Comparison of ENCODE assay signal across 11 cellular contexts in the genomic region with DNA sequence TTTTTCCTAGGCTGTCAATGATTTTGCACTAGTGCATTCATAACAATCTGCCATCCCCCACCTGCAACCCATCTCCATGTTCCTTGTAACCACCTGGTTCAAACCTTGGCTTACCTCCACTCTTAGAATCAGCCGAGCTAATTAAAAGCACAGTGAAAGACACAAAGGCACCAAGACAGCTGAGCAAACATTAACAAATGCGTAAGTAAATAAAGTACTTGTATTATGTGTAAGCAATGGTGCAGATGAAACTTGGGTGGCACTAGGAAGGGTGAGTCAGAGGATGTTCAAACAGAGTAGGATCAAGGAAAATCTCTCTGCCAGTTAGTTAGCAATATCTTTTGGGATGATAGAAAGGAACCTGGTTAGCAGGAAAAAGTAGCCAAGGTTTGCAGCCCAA. TPM values are rescaled to one million over a fixed set of nuclear protein-coding genes. Genes with fewer than 3 reads are reported as not detected.
A peak's percentile ranks its signal among the peaks of the same experiment; 100 is the strongest.
DNase-seq lines count a peak whose midpoint lies in the region; ATAC-seq and TF ChIP-seq lines count a peak whose summit lies in the region.
"Had no signal": no experiment of that assay in that cellular context is flagged by ENCODE, and none has a peak within 500 bp of the region (broad histone marks: within the 10 kb centered on the region; RNA-seq: fewer than 3 reads in every experiment).

No MANE protein-coding gene starts in this region.

- H3K36me3 ChIP-seq in Panc1 (ENCODE audit: control insufficient read depth, insufficient read depth, low read length) (no peaks in the 10 kb centered on the region; the same call in 1 of the 2 replicates), BE2C (no peaks in the 10 kb centered on the region), SK-N-SH (replicated peaks in 1 of 2; ENCODE audit: control insufficient read depth in 1 of 2, insufficient read depth in 2 of 2, low read length in 1 of 2) (no peaks in the 10 kb centered on the region)
- no peaks in the 10 kb centered on the region for H3K36me3 ChIP-seq in effector memory CD4-positive, alpha-beta T cell (ENCODE audit: control insufficient read depth, insufficient read depth, low read length)
- H3K36me3 ChIP-seq: BLaER1, vagina had no signal

- peaks cover 40% of the 10 kb centered on the region for H3K4me1 ChIP-seq in Panc1 (ENCODE audit: control insufficient read depth, insufficient read depth, low read length)
- peaks cover 5% of the 10 kb centered on the region for H3K4me1 ChIP-seq in effector memory CD4-positive, alpha-beta T cell (ENCODE audit: control insufficient read depth, insufficient read depth, low read length, poor library complexity, severe bottlenecking)
- H3K4me1 ChIP-seq in BE2C = no peaks in the 10 kb centered on the region
- peaks cover 0 to 3% of the 10 kb centered on the region in 2 experiments; a peak in 2 of 4 replicates for H3K4me1 ChIP-seq in SK-N-SH (ENCODE audit: control insufficient read depth in 1 of 2, insufficient read depth in 2 of 2, low read depth in 1 of 2, low read length in 1 of 2)

- no peak overlapping the region for H3K4me2 ChIP-seq in SK-N-SH
- H3K4me2 ChIP-seq: BLaER1 had no signal

- no peak for TF ChIP-seq EP300 in SK-N-SH (IDR thresholded peaks at IDR 0.05; ENCODE audit: borderline replicate concordance in 1 of 2, low read depth in 1 of 2, low read length in 1 of 2)

- no peak overlapping the region for H2AFZ ChIP-seq in SK-N-SH (ENCODE audit: low read depth)

- H3K9ac ChIP-seq in SK-N-SH = no peak overlapping the region
- H3K9ac ChIP-seq: BLaER1 had no signal

- no peak for TF ChIP-seq RAD21 in SK-N-SH (IDR thresholded peaks at IDR 0.05; ENCODE audit: low read length)

- peaks cover 5% of the 10 kb centered on the region for H3F3A ChIP-seq in SK-N-SH (replicated peaks; ENCODE audit: insufficient read depth)

- peak overlapping the region; percentile 85 for H3K27ac ChIP-seq in Panc1 (ENCODE audit: low read length)
- H3K27ac ChIP-seq in effector memory CD4-positive, alpha-beta T cell (ENCODE audit: insufficient read depth, low read length, poor library complexity, severe bottlenecking) = no peak overlapping the region
- no peak overlapping the region for H3K27ac ChIP-seq in SK-N-SH (ENCODE audit: low read depth in 2 of 2, low read length in 1 of 2)
- H3K27ac ChIP-seq: BLaER1, vagina had no signal

- peak; percentile 86 for ATAC-seq in Panc1
- ATAC-seq: naive thymus-derived CD4-positive, alpha-beta T cell had no signal

- H3K79me2 ChIP-seq in SK-N-SH (ENCODE audit: insufficient read depth) = peaks cover 4% of the 10 kb centered on the region; the same call in 1 of the 2 replicates

- H3K4me3 ChIP-seq in Panc1 (ENCODE audit: low read depth in 2 of 2, low read length in 2 of 2) (peak overlapping the region in 1 of 2 experiments; percentile 24; a peak in 2 of 4 replicates), BE2C (ENCODE audit: low read depth, low read length) (no peak overlapping the region), SK-N-SH (ENCODE audit: low read depth in 2 of 2, low read length in 1 of 2) (no peak overlapping the region)
- H3K4me3 ChIP-seq in effector memory CD4-positive, alpha-beta T cell (ENCODE audit: insufficient read depth, low read depth, low read length, poor library complexity, severe bottlenecking) = no peak overlapping the region
- H3K4me3 ChIP-seq: BLaER1, vagina had no signal

- H3K9me3 ChIP-seq in Panc1 (ENCODE audit: control insufficient read depth, insufficient read depth, low read depth, low read length) = no peaks in the 10 kb centered on the region
- H3K9me3 ChIP-seq in effector memory CD4-positive, alpha-beta T cell (ENCODE audit: control insufficient read depth, low read length) = no peaks in the 10 kb centered on the region
- no peaks in the 10 kb centered on the region for H3K9me3 ChIP-seq in BE2C
- no peaks in the 10 kb centered on the region for H3K9me3 ChIP-seq in SK-N-SH
- H3K9me3 ChIP-seq: BLaER1, vagina had no signal

- CTCF ChIA-PET in Panc1 (lab: Charles Lee) (interaction anchor here (0.7 kb wide), 1 partner anchor 36 kb away, joined by 3 read pairs; no protein-coding TSS in a partner anchor), SK-N-SH (lab: Yijun Ruan, JAX) (interaction anchor here (0.8 to 1.3 kb wide), 3 partner anchors 163 to 407 kb away, joined by 3 read pairs; no protein-coding TSS in a partner anchor)

- H3K27me3 ChIP-seq in Panc1 (ENCODE audit: control insufficient read depth, insufficient read depth, low read length) = no peaks in the 10 kb centered on the region
- H3K27me3 ChIP-seq in effector memory CD4-positive, alpha-beta T cell (replicated peaks; ENCODE audit: control insufficient read depth, insufficient read depth, low read length, poor library complexity, severe bottlenecking) = no peaks in the 10 kb centered on the region
- no peaks in the 10 kb centered on the region for H3K27me3 ChIP-seq in BE2C
- no peaks in the 10 kb centered on the region for H3K27me3 ChIP-seq in SK-N-SH (ENCODE audit: insufficient read depth)
- H3K27me3 ChIP-seq: BLaER1, vagina had no signal

- in situ Hi-C loops in Panc1 (cut with HindIII; ENCODE audit: low pct_unique_long_range_greater_than_20kb, low sequenced_read_pairs) = no loop called here

- 58% methylated on average over 2 of the region's 2 CpGs for WGBS in SK-N-SH (ENCODE audit: low lambda C conversion rate)

- no TSS peak for BruUV-seq in Panc1 (replicated peaks; lab: Mats Ljungman, UMichigan)

- POLR2A ChIA-PET in Panc1 (lab: Charles Lee) = no interaction called here
- POLR2A ChIA-PET in SK-N-SH (lab: Yijun Ruan, JAX) = no interaction called here

- TF ChIP-seq CTCF in Panc1 (IDR thresholded peaks at IDR 0.05) (no peak), BE2C (IDR thresholded peaks at IDR 0.05; ENCODE audit: low read depth, low read length) (no peak), SK-N-SH (IDR thresholded peaks at IDR 0.05) (no peak)

- no peaks in the 10 kb centered on the region for H3K9me2 ChIP-seq in SK-N-SH

- intact Hi-C loops in Panc1 (cut with micrococcal nuclease; ENCODE audit: unreplicated experiment) = no loop called here

- peak; percentile 100 for DNase-seq in DMS153 (lab: John Stamatoyannopoulos, UW)
- DNase-seq in NCI-H1436 (lab: John Stamatoyannopoulos, UW) = peak; percentile 97
- peak; percentile 85 for DNase-seq in Panc1 (ENCODE audit: low read depth, low spot score)
- DNase-seq in iris pigment epithelial cell (ENCODE audit: low read depth) = peak; percentile 40
- DNase-seq in effector memory CD4-positive, alpha-beta T cell = no peak
- no peak for DNase-seq in BE2C
- DNase-seq in SK-N-SH = no peak
- DNase-seq in activated T-cell treated with anti-CD3 and anti-CD28 coated beads, Interleukin-2, amount 50 U/mL, for 1 hour = no peak
- DNase-seq: naive thymus-derived CD4-positive, alpha-beta T cell had no signal

- no peaks in the 10 kb centered on the region for H4K20me1 ChIP-seq in SK-N-SH (ENCODE audit: insufficient read depth)
- H4K20me1 ChIP-seq: BLaER1 had no signal

TF ChIP-seq in SK-N-SH, 30 proteins besides CTCF, POLR2A, EP300 and RAD21 (continues in another document):
- TF ChIP-seq JUND (IDR thresholded peaks at IDR 0.05) = no peak
- TF ChIP-seq FOXM1 (IDR thresholded peaks at IDR 0.05; ENCODE audit: low read depth) = no peak
- no peak for TF ChIP-seq TEAD4 (IDR thresholded peaks at IDR 0.05; ENCODE audit: borderline replicate concordance, insufficient read depth)
- no peak for TF ChIP-seq CHD2 (IDR thresholded peaks at IDR 0.05; ENCODE audit: low read length, partially characterized antibody)
- no peak for TF ChIP-seq FOXJ3 (CRISPR knock-in tag; IDR thresholded peaks at IDR 0.05)
- TF ChIP-seq MEF2A (IDR thresholded peaks at IDR 0.05; ENCODE audit: borderline replicate concordance, low read depth) = no peak
- TF ChIP-seq, protein P1, sequence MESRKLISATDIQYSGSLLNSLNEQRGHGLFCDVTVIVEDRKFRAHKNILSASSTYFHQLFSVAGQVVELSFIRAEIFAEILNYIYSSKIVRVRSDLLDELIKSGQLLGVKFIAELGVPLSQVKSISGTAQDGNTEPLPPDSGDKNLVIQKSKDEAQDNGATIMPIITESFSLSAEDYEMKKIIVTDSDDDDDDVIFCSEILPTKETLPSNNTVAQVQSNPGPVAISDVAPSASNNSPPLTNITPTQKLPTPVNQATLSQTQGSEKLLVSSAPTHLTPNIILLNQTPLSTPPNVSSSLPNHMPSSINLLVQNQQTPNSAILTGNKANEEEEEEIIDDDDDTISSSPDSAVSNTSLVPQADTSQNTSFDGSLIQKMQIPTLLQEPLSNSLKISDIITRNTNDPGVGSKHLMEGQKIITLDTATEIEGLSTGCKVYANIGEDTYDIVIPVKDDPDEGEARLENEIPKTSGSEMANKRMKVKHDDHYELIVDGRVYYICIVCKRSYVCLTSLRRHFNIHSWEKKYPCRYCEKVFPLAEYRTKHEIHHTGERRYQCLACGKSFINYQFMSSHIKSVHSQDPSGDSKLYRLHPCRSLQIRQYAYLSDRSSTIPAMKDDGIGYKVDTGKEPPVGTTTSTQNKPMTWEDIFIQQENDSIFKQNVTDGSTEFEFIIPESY (IDR thresholded peaks at IDR 0.05; ENCODE audit: borderline replicate concordance, low read depth) = no peak
- TF ChIP-seq NFIC (IDR thresholded peaks at IDR 0.05; ENCODE audit: borderline replicate concordance) = no peak
- TF ChIP-seq EZH2phosphoT487 (IDR thresholded peaks at IDR 0.05; ENCODE audit: borderline replicate concordance, low read depth) = no peak
- TF ChIP-seq, protein P2, sequence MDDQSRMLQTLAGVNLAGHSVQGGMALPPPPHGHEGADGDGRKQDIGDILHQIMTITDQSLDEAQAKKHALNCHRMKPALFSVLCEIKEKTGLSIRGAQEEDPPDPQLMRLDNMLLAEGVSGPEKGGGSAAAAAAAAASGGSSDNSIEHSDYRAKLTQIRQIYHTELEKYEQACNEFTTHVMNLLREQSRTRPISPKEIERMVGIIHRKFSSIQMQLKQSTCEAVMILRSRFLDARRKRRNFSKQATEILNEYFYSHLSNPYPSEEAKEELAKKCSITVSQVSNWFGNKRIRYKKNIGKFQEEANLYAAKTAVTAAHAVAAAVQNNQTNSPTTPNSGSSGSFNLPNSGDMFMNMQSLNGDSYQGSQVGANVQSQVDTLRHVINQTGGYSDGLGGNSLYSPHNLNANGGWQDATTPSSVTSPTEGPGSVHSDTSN (IDR thresholded peaks at IDR 0.05) = no peak

RNA-seq across cellular contexts. Expression of a gene that starts 5.1 kb away (rescaled TPM):
- total RNA-seq in Panc1 (2021; ENCODE audit: unreplicated experiment) = 55.3 TPM
- polyA plus RNA-seq in Panc1 (2012; ENCODE audit: insufficient read length) = 24.7 TPM
- polyA plus RNA-seq in BE2C (2012; ENCODE audit: insufficient read depth, insufficient read length, low read depth) = 16.8 TPM
- polyA plus RNA-seq in SK-N-SH (2012; rRNA removed) = 16.0 and 24.2 TPM in 2 replicates
- 13.2 and 13.9 TPM in 2 replicates for polyA plus RNA-seq in SK-N-SH (2012; cell fraction: cytosol; rRNA removed)
- polyA plus RNA-seq in SK-N-SH (2012; cell fraction: nucleus; rRNA removed) = 25.6 and 51.1 TPM in 2 replicates

RNA-seq across cellular contexts. Expression of a gene that starts 40.5 kb away (rescaled TPM):
- total RNA-seq in Panc1 (2021; ENCODE audit: unreplicated experiment) = 13.6 TPM
- polyA plus RNA-seq in Panc1 (2012; ENCODE audit: insufficient read length) = 24.0 TPM
- polyA plus RNA-seq in BE2C (2012; ENCODE audit: insufficient read depth, insufficient read length, low read depth) = 5.9 TPM
- polyA plus RNA-seq in SK-N-SH (2012; rRNA removed) = 0.08 and 0.13 TPM in 2 replicates
- 0.12 and 0.20 TPM in 2 replicates for polyA plus RNA-seq in SK-N-SH (2012; cell fraction: cytosol; rRNA removed)
- polyA plus RNA-seq in SK-N-SH (2012; cell fraction: nucleus; rRNA removed) = 0.04 TPM in 2 replicates
- polyA plus RNA-seq: naive thymus-derived CD4-positive, alpha-beta T cell had no signal

Comparison
In these comparisons a context has a peak if more than half of its experiments do, and no peak if none do; other contexts are left out.
1. DNase-seq: peak in DMS153 (single experiment), NCI-H1436 (single experiment), Panc1 (single experiment) and iris pigment epithelial cell (single experiment); none in effector memory CD4-positive, alpha-beta T cell (0 of 3), BE2C (single experiment), SK-N-SH (single experiment) and activated T-cell treated with anti-CD3 and anti-CD28 coated beads, Interleukin-2, amount 50 U/mL, for 1 hour (single experiment).